Comparison of ENCODE assay signal across 17 cellular contexts in genomic region chr9:113184089-113184488, GRCh38. TPM values are rescaled to one million over a fixed set of nuclear protein-coding genes. Genes with fewer than 3 reads are reported as not detected.
DNase-seq lines count a peak whose midpoint lies in the region; ATAC-seq and TF ChIP-seq lines count a peak whose summit lies in the region.
"Had no signal": no experiment of that assay in that cellular context is flagged by ENCODE, and none has a peak within 500 bp of the region (broad histone marks: within the 10 kb centered on the region; RNA-seq: fewer than 3 reads in every experiment).

No MANE protein-coding gene starts in this region.

- peaks cover 16% of the 10 kb centered on the region for H3K36me3 ChIP-seq in breast epithelium
- peaks cover 89% of the 10 kb centered on the region for H3K36me3 ChIP-seq in CD4-positive, alpha-beta memory T cell (ENCODE audit: insufficient read depth, low read length)
- peaks cover 30 to 93% (median 50%) of the 10 kb centered on the region in 3 experiments for H3K36me3 ChIP-seq in naive thymus-derived CD4-positive, alpha-beta T cell (ENCODE audit: control insufficient read depth in 2 of 3, insufficient read depth in 3 of 3, low read length in 3 of 3)
- H3K36me3 ChIP-seq in body of pancreas (replicated peaks in 1 of 2; ENCODE audit: insufficient read depth in 1 of 2, low read depth in 2 of 2) = peaks cover 9 to 42% of the 10 kb centered on the region in 2 donors

- H3K36me3 Mint-ChIP-seq in MCF 10A (ENCODE audit: insufficient read depth, unreplicated experiment) = peaks cover 69% of the 10 kb centered on the region
- peaks cover 79 to 91% of the 10 kb centered on the region in 2 donors for H3K36me3 Mint-ChIP-seq in CD4-positive, alpha-beta memory T cell
- peaks cover 27 to 74% (median 38%) of the 10 kb centered on the region in 5 donors for H3K36me3 Mint-ChIP-seq in naive thymus-derived CD4-positive, alpha-beta T cell

- no TSS peak for BruUV-seq in MCF 10A (replicated peaks; lab: Mats Ljungman, UMichigan)

- H3K4me1 Mint-ChIP-seq in MCF 10A (ENCODE audit: insufficient read depth, unreplicated experiment) = peaks cover 39% of the 10 kb centered on the region
- peaks cover 0 to 4% (median 2%) of the 10 kb centered on the region in 4 donors for H3K4me1 Mint-ChIP-seq in CD4-positive, alpha-beta memory T cell
- peaks cover 0 to 11% (median 2%) of the 10 kb centered on the region in 7 donors for H3K4me1 Mint-ChIP-seq in naive thymus-derived CD4-positive, alpha-beta T cell
- H3K4me1 Mint-ChIP-seq: H9 had no signal

- ATAC-seq in naive thymus-derived CD4-positive, alpha-beta T cell = no peak
- ATAC-seq in body of pancreas = no peak
- ATAC-seq: A549; CD8-positive, alpha-beta T cell; GM12878; HepG2 had no signal

- no peak for DNase-seq in MCF 10A (ENCODE audit: unreplicated experiment)
- DNase-seq in breast epithelium (ENCODE audit: low spot score in 2 of 2) = no peak
- no peak for DNase-seq in epithelial cell of prostate (ENCODE audit: low read depth, low spot score)
- peak; percentile 14 for DNase-seq in kidney tubule cell (ENCODE audit: low spot score)
- no peak for DNase-seq in CD4-positive, alpha-beta memory T cell
- DNase-seq in naive thymus-derived CD4-positive, alpha-beta T cell = no peak
- no peak for DNase-seq in body of pancreas
- DNase-seq: Calu3; CD8-positive, alpha-beta T cell; DMS79 treated with DMSO at 0.1 percent for 48 hours; H9 had no signal

- WGBS in body of pancreas, 2 donors = 89 to 97% methylated on average over 2 of the region's 2 CpGs

- H3K9me3 ChIP-seq in breast epithelium (no peaks in the 10 kb centered on the region), body of pancreas (no peaks in the 10 kb centered on the region)
- no peaks in the 10 kb centered on the region for H3K9me3 ChIP-seq in CD4-positive, alpha-beta memory T cell (ENCODE audit: control insufficient read depth in 1 of 2, low read length in 2 of 2)
- H3K9me3 ChIP-seq in naive thymus-derived CD4-positive, alpha-beta T cell (ENCODE audit: control insufficient read depth in 2 of 3, low read length in 3 of 3) = no peaks in the 10 kb centered on the region
- H3K9me3 ChIP-seq: A549, BLaER1 had no signal

- no peak for TF ChIP-seq CTCF in MCF 10A (IDR thresholded peaks at IDR 0.05; ENCODE audit: unreplicated experiment)
- TF ChIP-seq CTCF in breast epithelium (IDR thresholded peaks at IDR 0.05) = no peak
- TF ChIP-seq CTCF in body of pancreas (IDR thresholded peaks at IDR 0.05) = no peak

- H3K4me3 ChIP-seq in breast epithelium (no peak overlapping the region), body of pancreas (no peak overlapping the region)
- H3K4me3 ChIP-seq in CD4-positive, alpha-beta memory T cell (ENCODE audit: low read length in 2 of 2) = no peak overlapping the region
- H3K4me3 ChIP-seq in naive thymus-derived CD4-positive, alpha-beta T cell (ENCODE audit: low read length) = no peak overlapping the region
- H3K4me3 ChIP-seq: A549, BLaER1, GM12878 had no signal

- no peaks in the 10 kb centered on the region for H3K4me1 ChIP-seq in breast epithelium
- H3K4me1 ChIP-seq in CD4-positive, alpha-beta memory T cell (ENCODE audit: insufficient read depth, low read length) = no peaks in the 10 kb centered on the region
- H3K4me1 ChIP-seq in naive thymus-derived CD4-positive, alpha-beta T cell (ENCODE audit: control insufficient read depth in 2 of 2, insufficient read depth in 2 of 2, low read length in 2 of 2) = no peaks in the 10 kb centered on the region
- no peaks in the 10 kb centered on the region for H3K4me1 ChIP-seq in body of pancreas
- H3K4me1 ChIP-seq: BLaER1 had no signal

- H3K27me3 ChIP-seq in breast epithelium (no peaks in the 10 kb centered on the region), body of pancreas (no peaks in the 10 kb centered on the region)
- no peaks in the 10 kb centered on the region for H3K27me3 ChIP-seq in CD4-positive, alpha-beta memory T cell (ENCODE audit: insufficient read depth, low read length)
- no peaks in the 10 kb centered on the region for H3K27me3 ChIP-seq in naive thymus-derived CD4-positive, alpha-beta T cell (ENCODE audit: control insufficient read depth in 2 of 2, insufficient read depth in 2 of 2, low read length in 2 of 2)
- H3K27me3 ChIP-seq: BLaER1 had no signal

- no peak for TF ChIP-seq POLR2A in breast epithelium (IDR thresholded peaks at IDR 0.05)
- no peak for TF ChIP-seq POLR2A in body of pancreas (IDR thresholded peaks at IDR 0.05)

- no peaks in the 10 kb centered on the region for H3K9me3 Mint-ChIP-seq in MCF 10A (ENCODE audit: unreplicated experiment)
- H3K9me3 Mint-ChIP-seq in CD4-positive, alpha-beta memory T cell = no peaks in the 10 kb centered on the region
- H3K9me3 Mint-ChIP-seq in naive thymus-derived CD4-positive, alpha-beta T cell = no peaks in the 10 kb centered on the region
- H3K9me3 Mint-ChIP-seq: CD14-positive monocyte; CD8-positive, alpha-beta T cell; H9 had no signal

- POLR2A ChIA-PET in MCF 10A (lab: Yijun Ruan, JAX) = interaction anchor here (5.4 to 7.3 kb wide), 2 partner anchors 32 to 37 kb away, joined by 38 to 80 read pairs; partner anchors contain the start of genes FKBP15, SLC31A1 and SLC31A2
- POLR2A ChIA-PET in CD4-positive, alpha-beta memory T cell (lab: Charles Lee; ENCODE audit: partially characterized antibody) = no interaction called here
- POLR2A ChIA-PET in naive thymus-derived CD4-positive, alpha-beta T cell (lab: Charles Lee) = no interaction called here

- no peak overlapping the region for H3K4me3 Mint-ChIP-seq in MCF 10A (ENCODE audit: unreplicated experiment)
- no peak overlapping the region for H3K4me3 Mint-ChIP-seq in CD4-positive, alpha-beta memory T cell
- no peak overlapping the region for H3K4me3 Mint-ChIP-seq in naive thymus-derived CD4-positive, alpha-beta T cell
- H3K4me3 Mint-ChIP-seq: CD14-positive monocyte; CD8-positive, alpha-beta T cell; H9 had no signal

- no peak overlapping the region for H3K27ac ChIP-seq in breast epithelium
- peak overlapping the region; percentile 90 for H3K27ac ChIP-seq in epithelial cell of prostate
- no peak overlapping the region for H3K27ac ChIP-seq in CD4-positive, alpha-beta memory T cell (ENCODE audit: low read depth, low read length)
- no peak overlapping the region for H3K27ac ChIP-seq in naive thymus-derived CD4-positive, alpha-beta T cell (ENCODE audit: low read depth, low read length)
- H3K27ac ChIP-seq in body of pancreas = no peak overlapping the region
- H3K27ac ChIP-seq: 22Rv1, A549, BLaER1 had no signal

- H3K27me3 Mint-ChIP-seq in MCF 10A (ENCODE audit: insufficient read depth, unreplicated experiment) = no peaks in the 10 kb centered on the region
- H3K27me3 Mint-ChIP-seq in CD4-positive, alpha-beta memory T cell = no peaks in the 10 kb centered on the region
- H3K27me3 Mint-ChIP-seq in naive thymus-derived CD4-positive, alpha-beta T cell = no peaks in the 10 kb centered on the region

- intact Hi-C loops in MCF 10A (cut with micrococcal nuclease) (no loop called here), breast epithelium (cut with DNase I; ENCODE audit: low total_unique reads) (loop anchor here (5.0 kb wide), 1 partner anchor 522 kb away; no protein-coding TSS in a partner anchor), body of pancreas (cut with DNase I) (no loop called here)
- intact Hi-C loops in CD4-positive, alpha-beta memory T cell (cut with micrococcal nuclease) = no loop called here
- intact Hi-C loops in naive thymus-derived CD4-positive, alpha-beta T cell (cut with micrococcal nuclease) = no loop called here

- CTCF ChIA-PET in MCF 10A (lab: Yijun Ruan, JAX) = no interaction called here
- CTCF ChIA-PET in CD4-positive, alpha-beta memory T cell (lab: Charles Lee; ENCODE audit: partially characterized antibody) = no interaction called here
- CTCF ChIA-PET in naive thymus-derived CD4-positive, alpha-beta T cell (lab: Charles Lee) = no interaction called here

- peak overlapping the region; percentile 85 for H3K27ac Mint-ChIP-seq in MCF 10A (ENCODE audit: low read depth, unreplicated experiment)
- H3K27ac Mint-ChIP-seq in CD4-positive, alpha-beta memory T cell = no peak overlapping the region
- peak overlapping the region in 1 of 9 donors; percentile 19 for H3K27ac Mint-ChIP-seq in naive thymus-derived CD4-positive, alpha-beta T cell
- H3K27ac Mint-ChIP-seq: H9 had no signal

RNA-seq across cellular contexts. Expression of gene SLC31A2, which starts 33.3 kb away (rescaled TPM):
- total RNA-seq in MCF 10A (2022) = 14.9 and 16.1 TPM in 2 replicates
- total RNA-seq in breast epithelium = 10 to 100 TPM; 46.5 to 61.3 (median 54.3) TPM
- total RNA-seq in CD4-positive, alpha-beta memory T cell = 1 to 10 TPM; 5.3 to 6.1 TPM
- 1 to 10 TPM; 6.9 to 8.7 TPM for polyA plus RNA-seq in CD4-positive, alpha-beta memory T cell
- total RNA-seq in naive thymus-derived CD4-positive, alpha-beta T cell = 10 to 100 TPM in 1 of 5 experiments, 1 to 10 TPM in 4; 5.3 to 39.2 (median 5.4) TPM
- polyA plus RNA-seq in naive thymus-derived CD4-positive, alpha-beta T cell = 1 to 10 TPM; 2.7 to 4.9 TPM
- 10 to 100 TPM; 16.3 to 23.7 TPM for total RNA-seq in body of pancreas

RNA-seq across cellular contexts. Expression of gene FKBP15, which starts 37.0 kb away (rescaled TPM):
- total RNA-seq in MCF 10A (2022) (32.2 and 32.6 TPM in 2 replicates), breast epithelium (10 to 100 TPM; 23.3 to 41.0 (median 36.8) TPM), body of pancreas (10 to 100 TPM; 15.8 to 21.3 TPM)
- 10 to 100 TPM; 34.3 to 34.9 TPM for total RNA-seq in CD4-positive, alpha-beta memory T cell
- 10 to 100 TPM in 1 of 2 donors, 1 to 10 TPM in 1; 1.9 to 19.6 TPM for polyA plus RNA-seq in CD4-positive, alpha-beta memory T cell
- total RNA-seq in naive thymus-derived CD4-positive, alpha-beta T cell = 10 to 100 TPM; 22.4 to 50.6 (median 33.4) TPM
- polyA plus RNA-seq in naive thymus-derived CD4-positive, alpha-beta T cell = 10 to 100 TPM in 1 of 2 donors, 1 to 10 TPM in 1; 8.8 to 18.1 TPM

RNA-seq across cellular contexts. Expression of gene SLC31A1, which starts 37.3 kb away (rescaled TPM):
- total RNA-seq in MCF 10A (2022) (56.3 and 69.4 TPM in 2 replicates), breast epithelium (10 to 100 TPM; 13.9 to 24.4 (median 18.7) TPM), body of pancreas (1 to 10 TPM; 6.7 to 7.9 TPM)
- 1 to 10 TPM; 4.1 to 4.2 TPM for total RNA-seq in CD4-positive, alpha-beta memory T cell
- polyA plus RNA-seq in CD4-positive, alpha-beta memory T cell = 1 to 10 TPM; 2.1 to 2.3 TPM
- total RNA-seq in naive thymus-derived CD4-positive, alpha-beta T cell = 10 to 100 TPM in 1 of 5 experiments, 1 to 10 TPM in 4; 4.5 to 10.4 (median 4.7) TPM
- 1 to 10 TPM; 3.0 to 4.1 TPM for polyA plus RNA-seq in naive thymus-derived CD4-positive, alpha-beta T cell
